In genomic region chr1:88847618-88848017, GRCh38 we compare ENCODE assay signal across 1 cellular context.
TF ChIP-seq lines count a peak whose summit lies in the region.

No MANE protein-coding gene starts in this region.

TF ChIP-seq in HepG2, 621 proteins besides CTCF, POLR2A, EP300 and RAD21:
- TF ChIP-seq REXO4 (CRISPR knock-in tag; IDR thresholded peaks at IDR 0.05; ENCODE audit: borderline replicate concordance) (no peak), ZNF350 (CRISPR knock-in tag; IDR thresholded peaks at IDR 0.05; ENCODE audit: borderline replicate concordance, low read depth) (no peak), TBX2 (CRISPR knock-in tag; IDR thresholded peaks at IDR 0.05; ENCODE audit: borderline replicate concordance) (no peak)
